Comparison of ENCODE assay signal across 17 cellular contexts in genomic region chr6:105112577-105112976, GRCh38.
DNase-seq lines count a peak whose midpoint lies in the region; ATAC-seq, FAIRE-seq and TF ChIP-seq lines count a peak whose summit lies in the region.
"Had no signal": no experiment of that assay in that cellular context is flagged by ENCODE, and none has a peak within 500 bp of the region (broad histone marks: within the 10 kb centered on the region; RNA-seq: fewer than 3 reads in every experiment).

No MANE protein-coding gene starts in this region.

- DNase-seq in D721Med (ENCODE audit: insufficient read length, low spot score) = no peak
- peak; percentile 14 for DNase-seq in GM23248
- peak; percentile 29 for DNase-seq in OCI-M1 (lab: John Stamatoyannopoulos, UW)
- peak; percentile 22 for DNase-seq in fibroblast of mammary gland (ENCODE audit: low read depth)
- no peak for DNase-seq in stimulated activated CD4-positive, alpha-beta T cell treated with anti-CD3 and anti-CD28 coated beads, Interleukin-15, amount 100 ng/mL, for 24 hours
- no peak for DNase-seq in putamen (ENCODE audit: low spot score)
- DNase-seq: activated CD4-positive, alpha-beta T cell treated with anti-CD3 and anti-CD28 coated beads, Interleukin-2, amount 50 U/mL, for 1 hour; naive B cell; NCI-H187 treated with DMSO at 0.1 percent for 48 hours; NCI-H510A treated with DMSO at 0.1 percent for 48 hours; posterior cingulate gyrus had no signal

- no peak overlapping the region for H2AFZ ChIP-seq in GM23248

- no peak overlapping the region for H3K4me2 ChIP-seq in GM23248 (ENCODE audit: unreplicated experiment)

- H3K4me1 ChIP-seq in GM23248 (ENCODE audit: insufficient read depth) = no peaks in the 10 kb centered on the region
- H3K4me1 ChIP-seq: ascending aorta had no signal

- H3K27me3 ChIP-seq in GM23248 (replicated peaks; ENCODE audit: insufficient read depth) = no peaks in the 10 kb centered on the region
- H3K27me3 ChIP-seq: ascending aorta had no signal

- H3K36me3 ChIP-seq in GM23248 (ENCODE audit: low read depth) = no peaks in the 10 kb centered on the region; the same call in 1 of the 2 replicates

- no peak for ATAC-seq in GM19035 (IDR thresholded peaks at IDR 0.05; ENCODE audit: unreplicated experiment)

- 93 to 96% methylated on average over 1 of the region's 1 CpG for WGBS in GM23248 (ENCODE audit: low coverage in 1 of 2, low lambda C conversion rate in 2 of 2, missing lambda C conversion rate in 2 of 2), 2 experiments

- no peaks in the 10 kb centered on the region for H4K20me1 ChIP-seq in GM23248 (ENCODE audit: insufficient read depth)

- peak; percentile 8 for TF ChIP-seq CTCF in D721Med (IDR thresholded peaks at IDR 0.05; ENCODE audit: insufficient read depth, missing control alignments)
- TF ChIP-seq CTCF in fibroblast of mammary gland (conservative IDR thresholded peaks at IDR 0.05; ENCODE audit: control insufficient read depth, insufficient read depth, low read depth, low read length) = peak; percentile 16

- H3K9me2 ChIP-seq in GM23248 (ENCODE audit: insufficient read depth) = no peaks in the 10 kb centered on the region

- H3F3A ChIP-seq in GM23248 (ENCODE audit: insufficient read depth) = no peaks in the 10 kb centered on the region

- no peaks in the 10 kb centered on the region for H3K79me2 ChIP-seq in GM23248 (ENCODE audit: insufficient read depth)

- in situ Hi-C loops in GM23248 (cut with MboI) = loop anchor here (25.0 kb wide), 1 partner anchor 250 kb away; no protein-coding TSS in a partner anchor

- H3K27ac ChIP-seq in GM23248 = no peak overlapping the region
- H3K27ac ChIP-seq: ascending aorta, thoracic aorta had no signal

- H3K4me3 ChIP-seq in GM23248 = no peak overlapping the region
- H3K4me3 ChIP-seq in fibroblast of mammary gland (ENCODE audit: control insufficient read depth, low read depth, low read length) = no peak overlapping the region
- H3K4me3 ChIP-seq: ascending aorta, thoracic aorta had no signal

- H3K9me3 ChIP-seq in GM23248 (ENCODE audit: low read depth) = no peaks in the 10 kb centered on the region
- H3K9me3 ChIP-seq: ascending aorta, thoracic aorta had no signal

- FAIRE-seq in D721Med (lab: Jason Lieb, UNC) = no peak
- FAIRE-seq: colon, endothelial cell of umbilical vein, HTR-8/SVneo had no signal

- no peak overlapping the region for H3K9ac ChIP-seq in GM23248

Comparison
In these comparisons a context has a peak if more than half of its experiments do, and no peak if none do; other contexts are left out.
1. DNase-seq: peak in GM23248 (single experiment), OCI-M1 (single experiment) and fibroblast of mammary gland (single experiment); none in D721Med (single experiment), stimulated activated CD4-positive, alpha-beta T cell treated with anti-CD3 and anti-CD28 coated beads, Interleukin-15, amount 100 ng/mL, for 24 hours (single experiment) and putamen (single experiment).